ENCODE assay signal across 1 cellular context in genomic region chrX:53422091-53422914, GRCh38.
A peak's percentile ranks its signal among the peaks of the same experiment; 100 is the strongest.
TF ChIP-seq lines count a peak whose summit lies in the region.

RIBC1 (plus strand) TSS chrX:53422873; CDS start chrX:53426277, 3,404 bp downstream.
SMC1A (minus strand) TSS chrX:53422654; CDS start chrX:53422600, 54 bp downstream.

TF ChIP-seq in HCT116, 20 proteins besides CTCF, POLR2A, EP300 and RAD21 (continued from another document):
- TF ChIP-seq MAX (IDR thresholded peaks at IDR 0.05) (peak; percentile 64), CBX3 (IDR thresholded peaks at IDR 0.05; ENCODE audit: low read depth) (no peak), EZH2phosphoT487 (IDR thresholded peaks at IDR 0.05; ENCODE audit: borderline replicate concordance) (no peak), SRF (IDR thresholded peaks at IDR 0.05; ENCODE audit: low read depth) (no peak; the same call in 1 of the 2 replicates), SIN3A (IDR thresholded peaks at IDR 0.05; ENCODE audit: low read depth) (peak; percentile 68; the same call in 1 of the 2 replicates), YY1 (IDR thresholded peaks at IDR 0.05; ENCODE audit: extremely low read depth, insufficient replicate concordance, low read depth, low read length) (peak; percentile 5)
